ENCODE assay signal across 1 cellular context in the genomic region with DNA sequence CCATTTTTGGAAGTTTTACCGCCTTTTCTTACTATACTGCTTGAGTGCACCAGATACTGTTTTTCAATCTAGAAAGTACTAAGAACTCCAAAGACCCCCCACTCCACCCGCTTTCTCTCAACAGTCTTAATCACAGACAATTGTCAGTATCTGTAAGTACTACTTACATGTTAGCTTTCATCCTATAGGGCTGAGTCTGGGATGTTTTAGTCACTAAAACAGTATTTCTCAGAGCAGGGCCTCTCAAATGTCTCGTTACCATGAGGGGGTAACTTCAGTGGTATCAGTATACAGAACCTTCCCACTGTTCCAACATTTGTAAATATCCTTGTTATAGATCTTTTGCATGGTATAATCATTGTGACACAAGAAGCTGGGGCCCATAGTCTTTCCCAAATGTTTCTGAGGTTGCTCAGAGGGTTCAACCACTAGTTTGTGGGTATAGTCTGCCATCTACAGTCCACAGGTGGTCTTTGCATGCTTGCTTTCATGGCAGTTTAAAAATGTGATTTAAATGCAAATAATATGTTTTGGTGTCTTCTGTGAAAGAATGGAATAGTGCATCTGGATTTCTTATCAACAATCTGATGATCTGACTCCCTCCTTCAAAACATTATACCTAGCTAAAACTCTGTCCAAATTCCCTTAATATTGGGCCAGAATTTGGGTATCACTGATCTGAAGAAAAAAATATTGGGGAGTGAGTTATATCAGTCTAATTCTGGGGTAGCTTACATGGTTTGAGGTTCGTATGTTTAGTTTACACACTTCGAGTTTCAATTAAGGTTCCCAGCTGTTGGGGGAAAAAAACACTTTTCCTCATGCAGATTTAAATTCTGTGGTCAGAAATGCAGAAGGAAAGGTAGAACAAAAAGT.
TF ChIP-seq lines count a peak whose summit lies in the region.

No MANE protein-coding gene starts in this region.

TF ChIP-seq in GM23338, 12 proteins besides CTCF, POLR2A, EP300 and RAD21 (continued from another document):
- TF ChIP-seq, protein P1, sequence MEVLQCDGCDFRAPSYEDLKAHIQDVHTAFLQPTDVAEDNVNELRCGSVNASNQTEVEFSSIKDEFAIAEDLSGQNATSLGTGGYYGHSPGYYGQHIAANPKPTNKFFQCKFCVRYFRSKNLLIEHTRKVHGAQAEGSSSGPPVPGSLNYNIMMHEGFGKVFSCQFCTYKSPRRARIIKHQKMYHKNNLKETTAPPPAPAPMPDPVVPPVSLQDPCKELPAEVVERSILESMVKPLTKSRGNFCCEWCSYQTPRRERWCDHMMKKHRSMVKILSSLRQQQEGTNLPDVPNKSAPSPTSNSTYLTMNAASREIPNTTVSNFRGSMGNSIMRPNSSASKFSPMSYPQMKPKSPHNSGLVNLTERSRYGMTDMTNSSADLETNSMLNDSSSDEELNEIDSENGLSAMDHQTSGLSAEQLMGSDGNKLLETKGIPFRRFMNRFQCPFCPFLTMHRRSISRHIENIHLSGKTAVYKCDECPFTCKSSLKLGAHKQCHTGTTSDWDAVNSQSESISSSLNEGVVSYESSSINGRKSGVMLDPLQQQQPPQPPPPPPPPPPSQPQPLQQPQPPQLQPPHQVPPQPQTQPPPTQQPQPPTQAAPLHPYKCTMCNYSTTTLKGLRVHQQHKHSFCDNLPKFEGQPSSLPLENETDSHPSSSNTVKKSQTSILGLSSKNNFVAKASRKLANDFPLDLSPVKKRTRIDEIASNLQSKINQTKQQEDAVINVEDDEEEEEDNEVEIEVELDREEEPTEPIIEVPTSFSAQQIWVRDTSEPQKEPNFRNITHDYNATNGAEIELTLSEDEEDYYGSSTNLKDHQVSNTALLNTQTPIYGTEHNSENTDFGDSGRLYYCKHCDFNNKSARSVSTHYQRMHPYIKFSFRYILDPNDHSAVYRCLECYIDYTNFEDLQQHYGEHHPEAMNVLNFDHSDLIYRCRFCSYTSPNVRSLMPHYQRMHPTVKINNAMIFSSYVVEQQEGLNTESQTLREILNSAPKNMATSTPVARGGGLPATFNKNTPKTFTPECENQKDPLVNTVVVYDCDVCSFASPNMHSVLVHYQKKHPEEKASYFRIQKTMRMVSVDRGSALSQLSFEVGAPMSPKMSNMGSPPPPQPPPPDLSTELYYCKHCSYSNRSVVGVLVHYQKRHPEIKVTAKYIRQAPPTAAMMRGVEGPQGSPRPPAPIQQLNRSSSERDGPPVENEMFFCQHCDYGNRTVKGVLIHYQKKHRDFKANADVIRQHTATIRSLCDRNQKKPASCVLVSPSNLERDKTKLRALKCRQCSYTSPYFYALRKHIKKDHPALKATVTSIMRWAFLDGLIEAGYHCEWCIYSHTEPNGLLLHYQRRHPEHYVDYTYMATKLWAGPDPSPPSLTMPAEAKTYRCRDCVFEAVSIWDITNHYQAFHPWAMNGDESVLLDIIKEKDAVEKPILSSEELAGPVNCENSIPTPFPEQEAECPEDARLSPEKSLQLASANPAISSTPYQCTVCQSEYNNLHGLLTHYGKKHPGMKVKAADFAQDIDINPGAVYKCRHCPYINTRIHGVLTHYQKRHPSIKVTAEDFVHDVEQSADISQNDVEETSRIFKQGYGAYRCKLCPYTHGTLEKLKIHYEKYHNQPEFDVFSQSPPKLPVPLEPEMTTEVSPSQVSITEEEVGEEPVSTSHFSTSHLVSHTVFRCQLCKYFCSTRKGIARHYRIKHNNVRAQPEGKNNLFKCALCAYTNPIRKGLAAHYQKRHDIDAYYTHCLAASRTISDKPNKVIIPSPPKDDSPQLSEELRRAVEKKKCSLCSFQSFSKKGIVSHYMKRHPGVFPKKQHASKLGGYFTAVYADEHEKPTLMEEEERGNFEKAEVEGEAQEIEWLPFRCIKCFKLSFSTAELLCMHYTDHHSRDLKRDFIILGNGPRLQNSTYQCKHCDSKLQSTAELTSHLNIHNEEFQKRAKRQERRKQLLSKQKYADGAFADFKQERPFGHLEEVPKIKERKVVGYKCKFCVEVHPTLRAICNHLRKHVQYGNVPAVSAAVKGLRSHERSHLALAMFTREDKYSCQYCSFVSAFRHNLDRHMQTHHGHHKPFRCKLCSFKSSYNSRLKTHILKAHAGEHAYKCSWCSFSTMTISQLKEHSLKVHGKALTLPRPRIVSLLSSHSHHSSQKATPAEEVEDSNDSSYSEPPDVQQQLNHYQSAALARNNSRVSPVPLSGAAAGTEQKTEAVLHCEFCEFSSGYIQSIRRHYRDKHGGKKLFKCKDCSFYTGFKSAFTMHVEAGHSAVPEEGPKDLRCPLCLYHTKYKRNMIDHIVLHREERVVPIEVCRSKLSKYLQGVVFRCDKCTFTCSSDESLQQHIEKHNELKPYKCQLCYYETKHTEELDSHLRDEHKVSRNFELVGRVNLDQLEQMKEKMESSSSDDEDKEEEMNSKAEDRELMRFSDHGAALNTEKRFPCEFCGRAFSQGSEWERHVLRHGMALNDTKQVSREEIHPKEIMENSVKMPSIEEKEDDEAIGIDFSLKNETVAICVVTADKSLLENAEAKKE (CRISPR knock-in tag; IDR thresholded peaks at IDR 0.05): no peak
- TF ChIP-seq NANOG (IDR thresholded peaks at IDR 0.05; ENCODE audit: borderline replicate concordance) (no peak), EZH2phosphoT487 (IDR thresholded peaks at IDR 0.05; ENCODE audit: unreplicated experiment) (no peak), ZNF331 (CRISPR knock-in tag; IDR thresholded peaks at IDR 0.05; ENCODE audit: low read depth) (no peak), STAT1 (IDR thresholded peaks at IDR 0.05; ENCODE audit: unreplicated experiment) (no peak)
